ENCODE assay signal across 22 cellular contexts in genomic region chr11:124950606-124951330, GRCh38. TPM values are rescaled to one million over a fixed set of nuclear protein-coding genes. Genes with fewer than 3 reads are reported as not detected.
A peak's percentile ranks its signal among the peaks of the same experiment; 100 is the strongest.
DNase-seq lines count a peak whose midpoint lies in the region; ATAC-seq and TF ChIP-seq lines count a peak whose summit lies in the region.
"Had no signal": no experiment of that assay in that cellular context is flagged by ENCODE, and none has a peak within 500 bp of the region (broad histone marks: within the 10 kb centered on the region; RNA-seq: fewer than 3 reads in every experiment).

No MANE protein-coding gene starts in this region.

- peak; percentile 38 for ATAC-seq in CD4-positive, alpha-beta T cell (ENCODE audit: poor library complexity)
- peak; percentile 21 to 60 (median 46) for ATAC-seq in T-cell (replicated peaks in 1 of 4)
- peak; percentile 15 for ATAC-seq in effector memory CD8-positive, alpha-beta T cell (replicated peaks)
- ATAC-seq: GM12878, K562 had no signal

- H3K9me3 Mint-ChIP-seq in CD4-positive, alpha-beta T cell = no peaks in the 10 kb centered on the region
- peaks cover 7 to 13% (median 10%) of the 10 kb centered on the region in 3 donors for H3K9me3 Mint-ChIP-seq in T-cell
- H3K9me3 Mint-ChIP-seq in effector memory CD8-positive, alpha-beta T cell = peaks cover 5 to 7% of the 10 kb centered on the region in 2 donors

- peak; percentile 2 for DNase-seq in NK-92 treated with Interleukin-12 subunit alpha and Interleukin-12 subunit beta, amount 100 ng/mL, for 24 hours (lab: John Stamatoyannopoulos, UW)
- no peak for DNase-seq in NK-92 (lab: John Stamatoyannopoulos, UW; ENCODE audit: unreplicated experiment)
- DNase-seq in CD4-positive, alpha-beta T cell = peak in 3 of 10 experiments; percentile 6 to 11 (median 10)
- DNase-seq in T-cell = peak in 16 of 34 experiments; percentile 2 to 34 (median 15)
- DNase-seq in effector memory CD8-positive, alpha-beta T cell = peak in 1 of 3 experiments; percentile 10
- DNase-seq in COLO829 (ENCODE audit: low spot score) = no peak
- no peak for DNase-seq in GM20000 (ENCODE audit: low spot score)
- DNase-seq in OCI-M2 (lab: John Stamatoyannopoulos, UW; ENCODE audit: unreplicated experiment) = no peak
- DNase-seq: 8988T, DMS53, GOT3, NCI-H1105, NCI-H187 treated with DMSO at 0.1 percent for 48 hours, NCI-H2171, NCI-H446 treated with DMSO at 0.1 percent for 48 hours, NCI-H748 treated with DMSO at 0.1 percent for 48 hours, Peyer's patch, SHP77 had no signal

- no peak overlapping the region for H3K27ac Mint-ChIP-seq in CD4-positive, alpha-beta T cell
- no peak overlapping the region for H3K27ac Mint-ChIP-seq in T-cell
- no peak overlapping the region for H3K27ac Mint-ChIP-seq in effector memory CD8-positive, alpha-beta T cell

- intact Hi-C loops in CD4-positive, alpha-beta T cell (cut with DNase I, micrococcal nuclease) = loop anchor here (2.0 to 10.0 kb wide), 9 partner anchors 30 to 1264 kb away; partner anchors contain the start of genes TBRG1 (in 2 of the 2), CDON (in 1 of the 2), EI24 (in 1 of the 2) and FAM118B (in 1 of the 2)

- no peak for TF ChIP-seq CTCF in CD4-positive, alpha-beta T cell (IDR thresholded peaks at IDR 0.05)
- no peak for TF ChIP-seq CTCF in GM20000 (IDR thresholded peaks at IDR 0.05; ENCODE audit: extremely low read depth, missing control alignments)

- H3K4me1 Mint-ChIP-seq in CD4-positive, alpha-beta T cell (ENCODE audit: low read depth) = peaks cover 8% of the 10 kb centered on the region
- H3K4me1 Mint-ChIP-seq in T-cell = peaks cover 5 to 11% (median 10%) of the 10 kb centered on the region in 3 donors
- peaks cover 5 to 8% of the 10 kb centered on the region in 2 donors for H3K4me1 Mint-ChIP-seq in effector memory CD8-positive, alpha-beta T cell (ENCODE audit: low read depth in 2 of 2)

- no peak overlapping the region for H3K27ac ChIP-seq in CD4-positive, alpha-beta T cell (ENCODE audit: low read depth, low read length)
- H3K27ac ChIP-seq: BLaER1, Peyer's patch had no signal

- no peaks in the 10 kb centered on the region for H3K27me3 ChIP-seq in CD4-positive, alpha-beta T cell (ENCODE audit: control insufficient read depth, insufficient read depth, low read length)
- H3K27me3 ChIP-seq: BLaER1, Peyer's patch had no signal

- POLR2A ChIA-PET in CD4-positive, alpha-beta T cell (lab: Charles Lee) = interaction anchor here (0.6 to 1.4 kb wide), 11 partner anchors 9 to 642 kb away, joined by 3 to 9 read pairs (median 3); partner anchors contain the start of gene STT3A
- POLR2A ChIA-PET in T-cell (lab: Charles Lee) = interaction anchor here in 1 of 2 donors (0.7 kb wide), 1 partner anchor 1105 kb away, joined by 4 read pairs; no protein-coding TSS in a partner anchor

- no peaks in the 10 kb centered on the region for H3K36me3 Mint-ChIP-seq in CD4-positive, alpha-beta T cell (ENCODE audit: low read depth)
- H3K36me3 Mint-ChIP-seq in T-cell = peaks cover 6% of the 10 kb centered on the region
- no peaks in the 10 kb centered on the region for H3K36me3 Mint-ChIP-seq in effector memory CD8-positive, alpha-beta T cell (ENCODE audit: insufficient read depth)

- H3K4me3 Mint-ChIP-seq in CD4-positive, alpha-beta T cell = no peak overlapping the region
- H3K4me3 Mint-ChIP-seq in T-cell = no peak overlapping the region
- no peak overlapping the region for H3K4me3 Mint-ChIP-seq in effector memory CD8-positive, alpha-beta T cell

- H3K27me3 Mint-ChIP-seq in CD4-positive, alpha-beta T cell = no peaks in the 10 kb centered on the region
- H3K27me3 Mint-ChIP-seq in T-cell = no peaks in the 10 kb centered on the region
- H3K27me3 Mint-ChIP-seq in effector memory CD8-positive, alpha-beta T cell = no peaks in the 10 kb centered on the region

- H3K9me3 ChIP-seq in CD4-positive, alpha-beta T cell (ENCODE audit: control insufficient read depth, low read length) = no peaks in the 10 kb centered on the region
- H3K9me3 ChIP-seq: BLaER1, Peyer's patch had no signal

- CTCF ChIA-PET in CD4-positive, alpha-beta T cell (lab: Charles Lee) = interaction anchor here (1.2 kb wide), 1 partner anchor 74 kb away, joined by 3 read pairs; no protein-coding TSS in a partner anchor
- CTCF ChIA-PET in T-cell (lab: Charles Lee) = interaction anchor here in 1 of 2 donors (1.2 kb wide), 1 partner anchor 74 kb away, joined by 8 read pairs; no protein-coding TSS in a partner anchor

RNA-seq across cellular contexts. Expression of gene CCDC15, which starts 3.2 kb away (rescaled TPM):
- 1 to 10 TPM in 1 of 2 experiments, under 1 TPM in 1; 0.89 to 1.1 TPM for total RNA-seq in CD4-positive, alpha-beta T cell
- 1 to 10 TPM; 1.4 to 3.4 (median 2.1) TPM for total RNA-seq in T-cell

RNA-seq across cellular contexts. Expression of gene HEPACAM, which starts 14.9 kb away (rescaled TPM):
- not detected for total RNA-seq in CD4-positive, alpha-beta T cell
- not detected for total RNA-seq in T-cell
- total RNA-seq: GM12878, K562, MCF 10A had no signal

RNA-seq across cellular contexts. Expression of gene HEPN1, which starts 31.7 kb away (rescaled TPM):
- not detected for total RNA-seq in CD4-positive, alpha-beta T cell
- total RNA-seq in T-cell = not detected
- total RNA-seq: GM12878, K562, MCF 10A, Peyer's patch had no signal

RNA-seq across cellular contexts. Expression of gene ROBO4, which starts 53.1 kb away (rescaled TPM):
- not detected for total RNA-seq in CD4-positive, alpha-beta T cell
- under 1 TPM in 3 of 5 donors, not detected in 2; 0.41 to 0.59 (median 0.50) TPM for total RNA-seq in T-cell
- total RNA-seq: GM12878, K562 had no signal
